1 cellular context compared by ENCODE assay signal in the genomic region with DNA sequence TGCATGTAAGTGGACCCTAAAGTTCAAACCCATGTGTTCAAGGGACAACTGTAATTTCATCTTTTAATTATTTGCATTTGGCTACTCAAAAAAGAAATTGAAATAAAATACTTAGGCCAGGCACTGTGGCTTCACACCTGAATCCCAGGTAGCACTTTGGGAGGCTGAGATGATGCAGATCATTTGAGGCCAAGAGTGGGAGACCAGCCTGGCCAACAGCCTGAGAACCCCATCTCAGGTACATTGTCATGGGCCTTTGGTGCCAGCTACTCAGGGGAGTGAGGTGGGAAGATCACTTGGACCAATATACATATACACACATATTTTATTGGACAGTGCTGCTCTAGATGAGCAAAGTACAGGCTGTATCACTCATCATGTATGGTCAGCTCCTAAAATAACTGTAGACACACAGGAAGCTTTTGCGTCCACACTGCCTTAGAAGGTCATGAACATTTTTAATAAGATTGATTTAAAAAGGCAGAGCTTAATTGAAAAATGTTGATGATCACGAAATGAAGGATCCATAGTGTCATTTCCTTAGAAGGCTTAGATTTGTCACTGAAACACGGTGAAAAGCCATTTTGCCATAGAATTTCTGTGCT.
A peak's percentile ranks its signal among the peaks of the same experiment; 100 is the strongest.
TF ChIP-seq lines count a peak whose summit lies in the region.

No MANE protein-coding gene starts in this region.

TF ChIP-seq in GM12878, 131 proteins besides CTCF, POLR2A, EP300 and RAD21:
- no peak for TF ChIP-seq MYB (IDR thresholded peaks at IDR 0.05; ENCODE audit: borderline replicate concordance, low read depth, low read length)
- no peak for TF ChIP-seq NR2C1 (IDR thresholded peaks at IDR 0.05)
- TF ChIP-seq BMI1 (IDR thresholded peaks at IDR 0.05; ENCODE audit: borderline replicate concordance) = no peak
- no peak for TF ChIP-seq TCF3 (IDR thresholded peaks at IDR 0.05; ENCODE audit: borderline replicate concordance, insufficient read depth, low read depth, low read length)
- TF ChIP-seq, protein P1, sequence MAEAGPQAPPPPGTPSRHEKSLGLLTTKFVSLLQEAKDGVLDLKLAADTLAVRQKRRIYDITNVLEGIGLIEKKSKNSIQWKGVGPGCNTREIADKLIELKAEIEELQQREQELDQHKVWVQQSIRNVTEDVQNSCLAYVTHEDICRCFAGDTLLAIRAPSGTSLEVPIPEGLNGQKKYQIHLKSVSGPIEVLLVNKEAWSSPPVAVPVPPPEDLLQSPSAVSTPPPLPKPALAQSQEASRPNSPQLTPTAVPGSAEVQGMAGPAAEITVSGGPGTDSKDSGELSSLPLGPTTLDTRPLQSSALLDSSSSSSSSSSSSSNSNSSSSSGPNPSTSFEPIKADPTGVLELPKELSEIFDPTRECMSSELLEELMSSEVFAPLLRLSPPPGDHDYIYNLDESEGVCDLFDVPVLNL (IDR thresholded peaks at IDR 0.05; ENCODE audit: low read depth, low read length) = no peak
- 0 out of 3 replicates have a peak, but pooled peaks have one; percentile 43 for TF ChIP-seq POU2F2 (IDR thresholded peaks at IDR 0.05; ENCODE audit: borderline replicate concordance, low read depth, low read length)
- TF ChIP-seq CBFB (IDR thresholded peaks at IDR 0.05; ENCODE audit: low read depth) = no peak
- TF ChIP-seq, protein P2, sequence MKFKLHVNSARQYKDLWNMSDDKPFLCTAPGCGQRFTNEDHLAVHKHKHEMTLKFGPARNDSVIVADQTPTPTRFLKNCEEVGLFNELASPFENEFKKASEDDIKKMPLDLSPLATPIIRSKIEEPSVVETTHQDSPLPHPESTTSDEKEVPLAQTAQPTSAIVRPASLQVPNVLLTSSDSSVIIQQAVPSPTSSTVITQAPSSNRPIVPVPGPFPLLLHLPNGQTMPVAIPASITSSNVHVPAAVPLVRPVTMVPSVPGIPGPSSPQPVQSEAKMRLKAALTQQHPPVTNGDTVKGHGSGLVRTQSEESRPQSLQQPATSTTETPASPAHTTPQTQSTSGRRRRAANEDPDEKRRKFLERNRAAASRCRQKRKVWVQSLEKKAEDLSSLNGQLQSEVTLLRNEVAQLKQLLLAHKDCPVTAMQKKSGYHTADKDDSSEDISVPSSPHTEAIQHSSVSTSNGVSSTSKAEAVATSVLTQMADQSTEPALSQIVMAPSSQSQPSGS (IDR thresholded peaks at IDR 0.05; ENCODE audit: low read length) = peak; percentile 13; the same call in 1 of the 2 replicates
- no peak for TF ChIP-seq CHD2 (IDR thresholded peaks at IDR 0.05; ENCODE audit: borderline replicate concordance, low read depth, low read length)
- no peak for TF ChIP-seq DPF2 (IDR thresholded peaks at IDR 0.05)
- peak; percentile 4; the same call in 1 of the 2 replicates for TF ChIP-seq SMAD5 (IDR thresholded peaks at IDR 0.05; ENCODE audit: low read depth)
- no peak for TF ChIP-seq CBX5 (IDR thresholded peaks at IDR 0.05; ENCODE audit: low read depth)
- TF ChIP-seq GATAD2B (conservative IDR thresholded peaks at IDR 0.05; ENCODE audit: low read depth) = no peak
- TF ChIP-seq BCL3 (IDR thresholded peaks at IDR 0.05; ENCODE audit: borderline replicate concordance, insufficient read depth, low read depth, low read length, poor library complexity, severe bottlenecking) = peak; percentile 73
- TF ChIP-seq TCF12 (IDR thresholded peaks at IDR 0.05; ENCODE audit: low read depth, low read length) = no peak
- TF ChIP-seq E4F1 (IDR thresholded peaks at IDR 0.05; ENCODE audit: borderline replicate concordance, partially characterized antibody) = no peak
- no peak for TF ChIP-seq CREB1 (IDR thresholded peaks at IDR 0.05; ENCODE audit: low read depth)
- no peak for TF ChIP-seq KDM1A (IDR thresholded peaks at IDR 0.05; ENCODE audit: borderline replicate concordance)
- TF ChIP-seq, protein P3, sequence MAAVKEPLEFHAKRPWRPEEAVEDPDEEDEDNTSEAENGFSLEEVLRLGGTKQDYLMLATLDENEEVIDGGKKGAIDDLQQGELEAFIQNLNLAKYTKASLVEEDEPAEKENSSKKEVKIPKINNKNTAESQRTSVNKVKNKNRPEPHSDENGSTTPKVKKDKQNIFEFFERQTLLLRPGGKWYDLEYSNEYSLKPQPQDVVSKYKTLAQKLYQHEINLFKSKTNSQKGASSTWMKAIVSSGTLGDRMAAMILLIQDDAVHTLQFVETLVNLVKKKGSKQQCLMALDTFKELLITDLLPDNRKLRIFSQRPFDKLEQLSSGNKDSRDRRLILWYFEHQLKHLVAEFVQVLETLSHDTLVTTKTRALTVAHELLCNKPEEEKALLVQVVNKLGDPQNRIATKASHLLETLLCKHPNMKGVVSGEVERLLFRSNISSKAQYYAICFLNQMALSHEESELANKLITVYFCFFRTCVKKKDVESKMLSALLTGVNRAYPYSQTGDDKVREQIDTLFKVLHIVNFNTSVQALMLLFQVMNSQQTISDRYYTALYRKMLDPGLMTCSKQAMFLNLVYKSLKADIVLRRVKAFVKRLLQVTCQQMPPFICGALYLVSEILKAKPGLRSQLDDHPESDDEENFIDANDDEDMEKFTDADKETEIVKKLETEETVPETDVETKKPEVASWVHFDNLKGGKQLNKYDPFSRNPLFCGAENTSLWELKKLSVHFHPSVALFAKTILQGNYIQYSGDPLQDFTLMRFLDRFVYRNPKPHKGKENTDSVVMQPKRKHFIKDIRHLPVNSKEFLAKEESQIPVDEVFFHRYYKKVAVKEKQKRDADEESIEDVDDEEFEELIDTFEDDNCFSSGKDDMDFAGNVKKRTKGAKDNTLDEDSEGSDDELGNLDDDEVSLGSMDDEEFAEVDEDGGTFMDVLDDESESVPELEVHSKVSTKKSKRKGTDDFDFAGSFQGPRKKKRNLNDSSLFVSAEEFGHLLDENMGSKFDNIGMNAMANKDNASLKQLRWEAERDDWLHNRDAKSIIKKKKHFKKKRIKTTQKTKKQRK (IDR thresholded peaks at IDR 0.05; ENCODE audit: low read depth, low read length) = no peak
TF ChIP-seq in GM12878: peak in this region for 4.
